In the genomic region with DNA sequence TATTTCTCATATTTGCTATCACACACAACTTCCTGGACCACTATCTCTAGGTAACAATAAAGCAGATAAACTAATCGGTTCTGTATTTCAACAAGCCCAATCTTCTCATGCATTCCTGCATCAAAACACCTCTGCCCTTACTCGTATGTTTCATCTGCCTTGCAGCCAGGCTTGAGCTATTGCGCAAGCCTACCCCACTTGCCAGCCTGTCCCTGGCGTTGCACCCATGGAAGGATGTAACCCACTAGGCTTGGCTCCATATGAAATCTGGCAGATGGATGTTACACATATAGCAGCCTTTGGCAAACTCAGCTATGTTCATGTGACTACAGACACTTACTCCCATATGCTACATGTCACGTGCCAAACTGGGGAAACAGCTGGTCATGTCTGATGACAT, we compare ENCODE assay signal across 16 cellular contexts. TPM values are rescaled to one million over a fixed set of nuclear protein-coding genes. Genes with fewer than 3 reads are reported as not detected.
DNase-seq lines count a peak whose midpoint lies in the region; ATAC-seq, FAIRE-seq and TF ChIP-seq lines count a peak whose summit lies in the region.
"Had no signal": no experiment of that assay in that cellular context is flagged by ENCODE, and none has a peak within 500 bp of the region (broad histone marks: within the 10 kb centered on the region; RNA-seq: fewer than 3 reads in every experiment).

No MANE protein-coding gene starts in this region.

- in situ Hi-C loops in HepG2 (cut with HindIII; ENCODE audit: extremely low pct_ligation_motif_present, low pct_unique_long_range_greater_than_20kb): no loop called here

- no peaks in the 10 kb centered on the region for H3K36me3 ChIP-seq in HepG2 (replicated peaks in 1 of 2; ENCODE audit: control insufficient read depth in 1 of 2, insufficient read depth in 2 of 2, low read length in 2 of 2)
- peaks cover 0 to 3% (median 0%) of the 10 kb centered on the region in 4 donors for H3K36me3 ChIP-seq in right lobe of liver
- H3K36me3 ChIP-seq in spleen: peaks cover 0 to 60% (median 35%) of the 10 kb centered on the region in 6 donors
- H3K36me3 ChIP-seq: HAP-1 had no signal

- ATAC-seq in HepG2 (no peak), right lobe of liver (no peak), GM21723 (IDR thresholded peaks at IDR 0.05; ENCODE audit: unreplicated experiment) (no peak)
- ATAC-seq: K562 had no signal

- no peak for TF ChIP-seq RAD21 in HepG2 (CRISPR knock-in tag; IDR thresholded peaks at IDR 0.05)

- POLR2A ChIA-PET in HepG2 (lab: Yijun Ruan, JAX): no interaction called here

- CTCF ChIA-PET in HepG2 (lab: Yijun Ruan, JAX; ENCODE audit: low intra/inter-chr PET ratio, low total read pairs): no interaction called here

- TF ChIP-seq POLR2A in HepG2 (IDR thresholded peaks at IDR 0.05; ENCODE audit: insufficient read depth in 1 of 2, low read depth in 2 of 2, low read length in 2 of 2) (no peak), right lobe of liver (IDR thresholded peaks at IDR 0.05) (no peak), spleen (IDR thresholded peaks at IDR 0.05) (no peak)

- peaks cover 41% of the 10 kb centered on the region for H3K9me3 ChIP-seq in HepG2 (ENCODE audit: low read length)
- peaks cover 0 to 20% (median 5%) of the 10 kb centered on the region in 4 donors for H3K9me3 ChIP-seq in right lobe of liver
- H3K9me3 ChIP-seq in spleen: peaks cover 13 to 100% (median 98%) of the 10 kb centered on the region in 8 donors

- H3K27me3 ChIP-seq in HepG2 (ENCODE audit: control insufficient read depth in 1 of 2, insufficient read depth in 2 of 2, low read length in 2 of 2): no peaks in the 10 kb centered on the region
- no peaks in the 10 kb centered on the region for H3K27me3 ChIP-seq in right lobe of liver
- H3K27me3 ChIP-seq in spleen (replicated peaks in 1 of 7): no peaks in the 10 kb centered on the region
- H3K27me3 ChIP-seq: BLaER1 had no signal

- no peak overlapping the region for H3K27ac ChIP-seq in HepG2 (ENCODE audit: extremely low read length, insufficient read depth, low read length)
- H3K27ac ChIP-seq in right lobe of liver: no peak overlapping the region
- no peak overlapping the region for H3K27ac ChIP-seq in spleen
- H3K27ac ChIP-seq: BLaER1 had no signal

- DNase-seq in HepG2 (ENCODE audit: low spot score) (no peak), right lobe of liver (no peak), NCI-H1694 (lab: John Stamatoyannopoulos, UW) (peak; percentile 18), fibroblast of the aortic adventitia (ENCODE audit: low read depth) (peak; percentile 7), spleen (no peak), cerebellum (ENCODE audit: low spot score) (no peak)
- DNase-seq: DMS79 treated with DMSO at 0.1 percent for 48 hours, EL, GOT3 had no signal

- FAIRE-seq in HepG2 (lab: Jason Lieb, UNC): no peak
- FAIRE-seq: A204.1, G401.6, GM12891, K562 had no signal

- H3K4me2 ChIP-seq in HepG2 (ENCODE audit: low read depth, low read length): no peak overlapping the region

- no peak overlapping the region for H2AFZ ChIP-seq in HepG2 (ENCODE audit: low read length)

- TF ChIP-seq EP300 in HepG2 (IDR thresholded peaks at IDR 0.05; ENCODE audit: low read depth in 2 of 2, low read length in 2 of 2): no peak
- no peak for TF ChIP-seq EP300 in HepG2 (CRISPR knock-in tag; IDR thresholded peaks at IDR 0.05; ENCODE audit: borderline replicate concordance)

- H3K4me1 ChIP-seq in HepG2 (ENCODE audit: insufficient read depth, low read length): no peaks in the 10 kb centered on the region
- H3K4me1 ChIP-seq in right lobe of liver: no peaks in the 10 kb centered on the region
- no peaks in the 10 kb centered on the region for H3K4me1 ChIP-seq in spleen
- H3K4me1 ChIP-seq: HAP-1 had no signal

- WGBS in HepG2 (ENCODE audit: low lambda C conversion rate): 67% methylated on average over 5 of the region's 5 CpGs
- 78% methylated on average over 3 of the region's 5 CpGs for WGBS in right lobe of liver (ENCODE audit: insufficient coverage, low coverage, low lambda C conversion rate, missing lambda C conversion rate)
- 86 to 96% (median 96%) methylated on average over 5 of the region's 5 CpGs for WGBS in spleen, 5 donors

- H3K79me2 ChIP-seq in HepG2 (ENCODE audit: insufficient read depth, low read length): no peaks in the 10 kb centered on the region

- no TSS peak for BruUV-seq in HepG2 (replicated peaks; lab: Mats Ljungman, UMichigan)

- H3K4me3 ChIP-seq in HepG2 (replicated peaks in 1 of 3; ENCODE audit: insufficient read depth in 1 of 3, low read depth in 2 of 3, low read length in 3 of 3): no peak overlapping the region
- no peak overlapping the region for H3K4me3 ChIP-seq in right lobe of liver
- H3K4me3 ChIP-seq in fibroblast of the aortic adventitia (ENCODE audit: low read depth, low read length): no peak overlapping the region
- no peak overlapping the region for H3K4me3 ChIP-seq in spleen
- H3K4me3 ChIP-seq: BLaER1, HAP-1, K562 had no signal

- no peaks in the 10 kb centered on the region for H4K20me1 ChIP-seq in HepG2 (ENCODE audit: insufficient read depth, low read length)
- H4K20me1 ChIP-seq: BLaER1 had no signal

- TF ChIP-seq CTCF in HepG2 (CRISPR knock-in tag; IDR thresholded peaks at IDR 0.05) (no peak), right lobe of liver (IDR thresholded peaks at IDR 0.05) (no peak), fibroblast of the aortic adventitia (IDR thresholded peaks at IDR 0.05; ENCODE audit: insufficient read depth, low read length) (no peak), spleen (IDR thresholded peaks at IDR 0.05 in 8 of 11, conservative IDR thresholded peaks at IDR 0.05 in 3 of 11) (no peak)

- intact Hi-C loops in HepG2 (cut with micrococcal nuclease; ENCODE audit: unreplicated experiment) (no loop called here), right lobe of liver (cut with DNase I) (no loop called here), spleen (cut with DNase I; ENCODE audit: low total_unique reads) (no loop called here)

- no peak overlapping the region for H3K9ac ChIP-seq in HepG2 (ENCODE audit: insufficient read depth, low read depth, low read length)
- H3K9ac ChIP-seq: BLaER1 had no signal

RNA-seq across cellular contexts. Expression of a gene that starts 11.9 kb away (rescaled TPM):
- total RNA-seq in HepG2 (2016; rRNA removed; fragmentation: Illumina TruSeq; extraction: Trizol) (6.4 and 8.8 TPM in 2 replicates), right lobe of liver (1 to 10 TPM in 2 of 6 experiments, under 1 TPM in 4; 0.61 to 1.8 (median 0.90) TPM), fibroblast of the aortic adventitia (ENCODE audit: low replicate concordance) (1.1 and 5.3 TPM in 2 replicates), spleen (10 to 100 TPM in 4 of 7 donors, 1 to 10 TPM in 3; 8.5 to 13.0 (median 10.8) TPM), cerebellum (22.6 TPM)
- total RNA-seq in HepG2 (2016; cell fraction: cytosol; rRNA removed; fragmentation: Illumina TruSeq; extraction: Trizol; ENCODE audit: low read depth): 0.40 and 0.88 TPM in 2 replicates
- 6.1 and 8.5 TPM in 2 replicates for total RNA-seq in HepG2 (2016; cell fraction: insoluble cytoplasmic fraction; rRNA removed; fragmentation: Illumina TruSeq; extraction: Trizol)
- total RNA-seq in HepG2 (2016; cell fraction: membrane; rRNA removed; fragmentation: Illumina TruSeq; extraction: Trizol): 3.1 and 3.7 TPM in 2 replicates
- total RNA-seq in HepG2 (2016; cell fraction: nucleus; rRNA removed; fragmentation: Illumina TruSeq; extraction: Trizol): 5.1 and 5.4 TPM in 2 replicates
- polyA plus RNA-seq in HepG2 (2011; rRNA removed) (2.8 and 2.9 TPM in 2 replicates), spleen (1 to 10 TPM; 2.6 to 3.9 (median 2.8) TPM)
- 1.4 and 2.3 TPM in 2 replicates for polyA plus RNA-seq in HepG2 (2011; cell fraction: cytosol; rRNA removed)
- 2.0 and 3.0 TPM in 2 replicates for polyA plus RNA-seq in HepG2 (2011; cell fraction: nucleus; rRNA removed)
- polyA plus RNA-seq in HepG2 (2012): 2.7 and 3.1 TPM in 2 replicates
- polyA plus RNA-seq in HepG2 (2016; cell fraction: cytosol; fragmentation: Illumina TruSeq; extraction: Trizol; ENCODE audit: low read depth): 0.15 and 0.24 TPM in 2 replicates
- 3.9 TPM in 2 replicates for polyA plus RNA-seq in HepG2 (2016; cell fraction: insoluble cytoplasmic fraction; fragmentation: Illumina TruSeq; extraction: Trizol; ENCODE audit: low read depth)
- 0.61 and 0.85 TPM in 2 replicates for polyA plus RNA-seq in HepG2 (2016; cell fraction: membrane; fragmentation: Illumina TruSeq; extraction: Trizol; ENCODE audit: low read depth)
- 7.6 and 8.6 TPM in 2 replicates for polyA plus RNA-seq in HepG2 (2016; cell fraction: nucleus; fragmentation: Illumina TruSeq; extraction: Trizol; ENCODE audit: insufficient read depth, low read depth)
- 2.6 TPM in 1 of 2 replicates, not detected in the other for polyA minus RNA-seq in HepG2 (2011; rRNA and poly(A)+ RNA removed; ENCODE audit: low replicate concordance)
- 2.9 and 3.6 TPM in 2 replicates for polyA minus RNA-seq in HepG2 (2011; cell fraction: cytosol; rRNA and poly(A)+ RNA removed)
- polyA minus RNA-seq in HepG2 (2011; cell fraction: nucleus; rRNA and poly(A)+ RNA removed): 6.6 and 9.2 TPM in 2 replicates

RNA-seq across cellular contexts. Expression of a gene that starts 15.5 kb away (rescaled TPM):
- total RNA-seq in HepG2 (2016; rRNA removed; fragmentation: Illumina TruSeq; extraction: Trizol): 6.7 and 6.9 TPM in 2 replicates
- 1.8 and 3.2 TPM in 2 replicates for total RNA-seq in HepG2 (2016; cell fraction: cytosol; rRNA removed; fragmentation: Illumina TruSeq; extraction: Trizol; ENCODE audit: low read depth)
- 5.9 and 6.7 TPM in 2 replicates for total RNA-seq in HepG2 (2016; cell fraction: insoluble cytoplasmic fraction; rRNA removed; fragmentation: Illumina TruSeq; extraction: Trizol)
- total RNA-seq in HepG2 (2016; cell fraction: membrane; rRNA removed; fragmentation: Illumina TruSeq; extraction: Trizol): 4.3 and 4.9 TPM in 2 replicates
- 6.6 and 8.3 TPM in 2 replicates for total RNA-seq in HepG2 (2016; cell fraction: nucleus; rRNA removed; fragmentation: Illumina TruSeq; extraction: Trizol)
- polyA plus RNA-seq in HepG2 (2011; rRNA removed): 5.7 and 7.3 TPM in 2 replicates
- polyA plus RNA-seq in HepG2 (2011; cell fraction: cytosol; rRNA removed): 3.3 and 4.6 TPM in 2 replicates
- polyA plus RNA-seq in HepG2 (2011; cell fraction: nucleus; rRNA removed): 17.8 and 28.1 TPM in 2 replicates
- polyA plus RNA-seq in HepG2 (2012): 4.3 and 4.4 TPM in 2 replicates
- polyA plus RNA-seq in HepG2 (2016; cell fraction: cytosol; fragmentation: Illumina TruSeq; extraction: Trizol; ENCODE audit: low read depth): 0.51 and 0.62 TPM in 2 replicates
- 4.2 and 5.0 TPM in 2 replicates for polyA plus RNA-seq in HepG2 (2016; cell fraction: insoluble cytoplasmic fraction; fragmentation: Illumina TruSeq; extraction: Trizol; ENCODE audit: low read depth)
- polyA plus RNA-seq in HepG2 (2016; cell fraction: membrane; fragmentation: Illumina TruSeq; extraction: Trizol; ENCODE audit: low read depth): 1.2 and 1.3 TPM in 2 replicates
- polyA plus RNA-seq in HepG2 (2016; cell fraction: nucleus; fragmentation: Illumina TruSeq; extraction: Trizol; ENCODE audit: insufficient read depth, low read depth): 8.5 and 10.0 TPM in 2 replicates
- polyA minus RNA-seq in HepG2 (2011; rRNA and poly(A)+ RNA removed; ENCODE audit: low replicate concordance): 6.9 and 11.0 TPM in 2 replicates
- polyA minus RNA-seq in HepG2 (2011; cell fraction: cytosol; rRNA and poly(A)+ RNA removed): 2.1 and 5.4 TPM in 2 replicates
- 14.9 and 19.0 TPM in 2 replicates for polyA minus RNA-seq in HepG2 (2011; cell fraction: nucleus; rRNA and poly(A)+ RNA removed)
- total RNA-seq in right lobe of liver: 1 to 10 TPM; 1.3 to 4.1 (median 2.2) TPM
- 15.6 and 16.6 TPM in 2 replicates for total RNA-seq in fibroblast of the aortic adventitia (ENCODE audit: low replicate concordance)
- total RNA-seq in spleen: 10 to 100 TPM; 10.5 to 25.2 (median 17.5) TPM
- polyA plus RNA-seq in spleen: 1 to 10 TPM; 3.0 to 5.7 (median 3.9) TPM
- 18.2 TPM for total RNA-seq in cerebellum

RNA-seq across cellular contexts. Expression of a gene that starts 27.7 kb away (rescaled TPM):
- total RNA-seq in HepG2 (2016; rRNA removed; fragmentation: Illumina TruSeq; extraction: Trizol) (8.8 and 9.0 TPM in 2 replicates), right lobe of liver (1 to 10 TPM; 2.4 to 4.7 (median 3.4) TPM), fibroblast of the aortic adventitia (ENCODE audit: low replicate concordance) (7.8 and 10.3 TPM in 2 replicates), spleen (10 to 100 TPM in 6 of 7 donors, 1 to 10 TPM in 1; 8.8 to 20.4 (median 15.6) TPM), cerebellum (20.3 TPM)
- 2.4 and 2.5 TPM in 2 replicates for total RNA-seq in HepG2 (2016; cell fraction: cytosol; rRNA removed; fragmentation: Illumina TruSeq; extraction: Trizol; ENCODE audit: low read depth)
- 9.3 and 9.5 TPM in 2 replicates for total RNA-seq in HepG2 (2016; cell fraction: insoluble cytoplasmic fraction; rRNA removed; fragmentation: Illumina TruSeq; extraction: Trizol)
- total RNA-seq in HepG2 (2016; cell fraction: membrane; rRNA removed; fragmentation: Illumina TruSeq; extraction: Trizol): 6.4 and 7.2 TPM in 2 replicates
- total RNA-seq in HepG2 (2016; cell fraction: nucleus; rRNA removed; fragmentation: Illumina TruSeq; extraction: Trizol): 8.5 and 8.9 TPM in 2 replicates
- polyA plus RNA-seq in HepG2 (2011; rRNA removed) (8.5 and 11.1 TPM in 2 replicates), spleen (1 to 10 TPM; 5.9 to 8.7 (median 8.3) TPM)
- polyA plus RNA-seq in HepG2 (2011; cell fraction: cytosol; rRNA removed): 6.6 and 6.9 TPM in 2 replicates
- polyA plus RNA-seq in HepG2 (2011; cell fraction: nucleus; rRNA removed): 23.2 and 32.0 TPM in 2 replicates
- polyA plus RNA-seq in HepG2 (2012): 6.4 and 7.9 TPM in 2 replicates
- 0.85 and 0.86 TPM in 2 replicates for polyA plus RNA-seq in HepG2 (2016; cell fraction: cytosol; fragmentation: Illumina TruSeq; extraction: Trizol; ENCODE audit: low read depth)
- polyA plus RNA-seq in HepG2 (2016; cell fraction: insoluble cytoplasmic fraction; fragmentation: Illumina TruSeq; extraction: Trizol; ENCODE audit: low read depth): 6.5 and 6.7 TPM in 2 replicates
- polyA plus RNA-seq in HepG2 (2016; cell fraction: membrane; fragmentation: Illumina TruSeq; extraction: Trizol; ENCODE audit: low read depth): 1.5 and 2.1 TPM in 2 replicates
- polyA plus RNA-seq in HepG2 (2016; cell fraction: nucleus; fragmentation: Illumina TruSeq; extraction: Trizol; ENCODE audit: insufficient read depth, low read depth): 13.0 and 16.4 TPM in 2 replicates
- polyA minus RNA-seq in HepG2 (2011; rRNA and poly(A)+ RNA removed; ENCODE audit: low replicate concordance): 6.1 and 6.3 TPM in 2 replicates
- polyA minus RNA-seq in HepG2 (2011; cell fraction: cytosol; rRNA and poly(A)+ RNA removed): 3.4 and 4.5 TPM in 2 replicates
- 9.8 and 13.7 TPM in 2 replicates for polyA minus RNA-seq in HepG2 (2011; cell fraction: nucleus; rRNA and poly(A)+ RNA removed)

RNA-seq across cellular contexts. Expression of a gene that starts 37.9 kb away (rescaled TPM):
- total RNA-seq in HepG2 (2016; rRNA removed; fragmentation: Illumina TruSeq; extraction: Trizol) (17.2 and 23.6 TPM in 2 replicates), right lobe of liver (1 to 10 TPM; 1.7 to 4.8 (median 2.6) TPM), fibroblast of the aortic adventitia (ENCODE audit: low replicate concordance) (6.4 and 17.9 TPM in 2 replicates), spleen (10 to 100 TPM; 10.9 to 33.7 (median 19.9) TPM), cerebellum (61.8 TPM)
- total RNA-seq in HepG2 (2016; cell fraction: cytosol; rRNA removed; fragmentation: Illumina TruSeq; extraction: Trizol; ENCODE audit: low read depth): 1.1 and 1.9 TPM in 2 replicates
- 16.3 and 23.2 TPM in 2 replicates for total RNA-seq in HepG2 (2016; cell fraction: insoluble cytoplasmic fraction; rRNA removed; fragmentation: Illumina TruSeq; extraction: Trizol)
- 7.7 and 8.6 TPM in 2 replicates for total RNA-seq in HepG2 (2016; cell fraction: membrane; rRNA removed; fragmentation: Illumina TruSeq; extraction: Trizol)
- total RNA-seq in HepG2 (2016; cell fraction: nucleus; rRNA removed; fragmentation: Illumina TruSeq; extraction: Trizol): 18.6 and 20.2 TPM in 2 replicates
- polyA plus RNA-seq in HepG2 (2011; rRNA removed) (3.1 and 4.0 TPM in 2 replicates), spleen (1 to 10 TPM; 1.4 to 3.3 (median 2.7) TPM)
- 2.7 and 3.3 TPM in 2 replicates for polyA plus RNA-seq in HepG2 (2011; cell fraction: cytosol; rRNA removed)
- 4.9 and 8.7 TPM in 2 replicates for polyA plus RNA-seq in HepG2 (2011; cell fraction: nucleus; rRNA removed)
- 2.8 and 3.3 TPM in 2 replicates for polyA plus RNA-seq in HepG2 (2012)
- 0.27 and 0.36 TPM in 2 replicates for polyA plus RNA-seq in HepG2 (2016; cell fraction: cytosol; fragmentation: Illumina TruSeq; extraction: Trizol; ENCODE audit: low read depth)
- polyA plus RNA-seq in HepG2 (2016; cell fraction: insoluble cytoplasmic fraction; fragmentation: Illumina TruSeq; extraction: Trizol; ENCODE audit: low read depth): 8.2 and 9.6 TPM in 2 replicates
- 1.0 and 1.4 TPM in 2 replicates for polyA plus RNA-seq in HepG2 (2016; cell fraction: membrane; fragmentation: Illumina TruSeq; extraction: Trizol; ENCODE audit: low read depth)
- polyA plus RNA-seq in HepG2 (2016; cell fraction: nucleus; fragmentation: Illumina TruSeq; extraction: Trizol; ENCODE audit: insufficient read depth, low read depth): 7.1 TPM in 2 replicates
- 0.58 and 15.5 TPM in 2 replicates for polyA minus RNA-seq in HepG2 (2011; rRNA and poly(A)+ RNA removed; ENCODE audit: low replicate concordance)
- 3.3 and 7.0 TPM in 2 replicates for polyA minus RNA-seq in HepG2 (2011; cell fraction: cytosol; rRNA and poly(A)+ RNA removed)
- 30.5 and 38.8 TPM in 2 replicates for polyA minus RNA-seq in HepG2 (2011; cell fraction: nucleus; rRNA and poly(A)+ RNA removed)

RNA-seq across cellular contexts. Expression of a gene that starts 44.4 kb away (rescaled TPM):
- 8.0 and 8.6 TPM in 2 replicates for total RNA-seq in HepG2 (2016; rRNA removed; fragmentation: Illumina TruSeq; extraction: Trizol)
- total RNA-seq in HepG2 (2016; cell fraction: cytosol; rRNA removed; fragmentation: Illumina TruSeq; extraction: Trizol; ENCODE audit: low read depth): 1.6 and 1.8 TPM in 2 replicates
- total RNA-seq in HepG2 (2016; cell fraction: insoluble cytoplasmic fraction; rRNA removed; fragmentation: Illumina TruSeq; extraction: Trizol): 8.3 and 8.6 TPM in 2 replicates
- total RNA-seq in HepG2 (2016; cell fraction: membrane; rRNA removed; fragmentation: Illumina TruSeq; extraction: Trizol): 3.0 and 3.6 TPM in 2 replicates
- total RNA-seq in HepG2 (2016; cell fraction: nucleus; rRNA removed; fragmentation: Illumina TruSeq; extraction: Trizol): 12.1 and 14.9 TPM in 2 replicates
- 9.1 and 12.1 TPM in 2 replicates for polyA plus RNA-seq in HepG2 (2011; rRNA removed)
- polyA plus RNA-seq in HepG2 (2011; cell fraction: cytosol; rRNA removed): 4.0 and 6.2 TPM in 2 replicates
- 13.3 and 16.1 TPM in 2 replicates for polyA plus RNA-seq in HepG2 (2011; cell fraction: nucleus; rRNA removed)
- polyA plus RNA-seq in HepG2 (2012): 6.5 and 6.7 TPM in 2 replicates
- 0.54 and 0.70 TPM in 2 replicates for polyA plus RNA-seq in HepG2 (2016; cell fraction: cytosol; fragmentation: Illumina TruSeq; extraction: Trizol; ENCODE audit: low read depth)
- 4.8 and 5.2 TPM in 2 replicates for polyA plus RNA-seq in HepG2 (2016; cell fraction: insoluble cytoplasmic fraction; fragmentation: Illumina TruSeq; extraction: Trizol; ENCODE audit: low read depth)
- 1.4 and 1.6 TPM in 2 replicates for polyA plus RNA-seq in HepG2 (2016; cell fraction: membrane; fragmentation: Illumina TruSeq; extraction: Trizol; ENCODE audit: low read depth)
- polyA plus RNA-seq in HepG2 (2016; cell fraction: nucleus; fragmentation: Illumina TruSeq; extraction: Trizol; ENCODE audit: insufficient read depth, low read depth): 23.8 and 24.9 TPM in 2 replicates
- 7.9 and 9.5 TPM in 2 replicates for polyA minus RNA-seq in HepG2 (2011; rRNA and poly(A)+ RNA removed; ENCODE audit: low replicate concordance)
- polyA minus RNA-seq in HepG2 (2011; cell fraction: cytosol; rRNA and poly(A)+ RNA removed): 4.0 and 4.4 TPM in 2 replicates
- polyA minus RNA-seq in HepG2 (2011; cell fraction: nucleus; rRNA and poly(A)+ RNA removed): 10.9 and 20.1 TPM in 2 replicates
- 1 to 10 TPM in 5 of 6 experiments, under 1 TPM in 1; 0.92 to 6.9 (median 2.5) TPM for total RNA-seq in right lobe of liver
- 2.1 and 7.8 TPM in 2 replicates for total RNA-seq in fibroblast of the aortic adventitia (ENCODE audit: low replicate concordance)
- total RNA-seq in spleen: 10 to 100 TPM; 10.5 to 39.5 (median 13.3) TPM
- 1 to 10 TPM; 5.4 to 6.4 (median 5.4) TPM for polyA plus RNA-seq in spleen
- 14.2 TPM for total RNA-seq in cerebellum

Comparison
In these comparisons a context has a peak if more than half of its experiments do, and no peak if none do; other contexts are left out.
1. DNase-seq: peak in NCI-H1694 (single experiment) and fibroblast of the aortic adventitia (single experiment); none in HepG2 (single experiment), right lobe of liver (0 of 3), spleen (single experiment) and cerebellum (single experiment).